ENCODE assay signal across 28 cellular contexts in the genomic region with DNA sequence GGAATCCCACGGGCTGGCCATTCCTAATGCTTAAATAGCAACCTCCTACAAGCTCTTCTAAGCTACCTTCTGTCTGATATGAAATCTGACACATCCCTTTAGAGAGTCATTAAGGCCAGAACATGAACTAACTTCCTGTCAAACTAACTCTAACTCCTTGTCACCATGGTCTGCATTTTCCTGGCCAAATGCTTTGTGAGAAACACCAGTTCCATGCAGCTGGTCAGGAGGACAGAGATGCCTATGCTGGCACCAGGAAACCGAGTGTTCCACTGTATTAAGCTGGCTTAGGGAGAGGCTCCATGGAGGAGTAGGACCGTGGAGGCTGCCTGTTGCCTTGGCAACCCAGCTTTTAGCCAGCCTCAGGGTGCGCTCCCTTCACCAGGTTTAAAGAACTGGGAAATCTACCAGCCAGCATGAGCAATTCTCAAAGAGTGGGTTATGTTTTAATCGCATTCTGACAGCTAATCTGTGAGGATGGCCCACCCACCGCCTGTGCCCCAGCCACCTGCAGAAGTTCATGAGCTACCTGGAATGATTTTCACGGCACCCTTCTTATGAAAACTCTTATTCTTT.
DNase-seq lines count a peak whose midpoint lies in the region; ATAC-seq and TF ChIP-seq lines count a peak whose summit lies in the region.
"Had no signal": no experiment of that assay in that cellular context is flagged by ENCODE, and none has a peak within 500 bp of the region (broad histone marks: within the 10 kb centered on the region; RNA-seq: fewer than 3 reads in every experiment).

No MANE protein-coding gene starts in this region.

- H3K4me1 Mint-ChIP-seq in brain (peaks cover 37% of the 10 kb centered on the region), nephron (peaks cover 44% of the 10 kb centered on the region)
- no peaks in the 10 kb centered on the region for H3K4me1 Mint-ChIP-seq in activated naive CD8-positive, alpha-beta T cell treated with anti-CD3 and anti-CD28 coated beads, Interleukin-2, amount 50 U/mL, for 24 hours
- H3K4me1 Mint-ChIP-seq: IgD-negative memory B cell, natural killer cell, T-helper 17 cell had no signal

- H3K4me3 Mint-ChIP-seq in brain (peak overlapping the region in 1 of 5 experiments; percentile 58), nephron (no peak overlapping the region)
- no peak overlapping the region for H3K4me3 Mint-ChIP-seq in activated naive CD8-positive, alpha-beta T cell treated with anti-CD3 and anti-CD28 coated beads, Interleukin-2, amount 50 U/mL, for 24 hours
- H3K4me3 Mint-ChIP-seq: activated T-cell treated with anti-CD3 and anti-CD28 coated beads, Interleukin-2, amount 50 U/mL, for 72 hours; CD4-positive, alpha-beta T cell; IgD-negative memory B cell; natural killer cell; T-helper 17 cell had no signal

- H3K9me3 Mint-ChIP-seq in brain: peaks cover 8 to 25% (median 18%) of the 10 kb centered on the region in 5 experiments
- peaks cover 15% of the 10 kb centered on the region for H3K9me3 Mint-ChIP-seq in nephron
- H3K9me3 Mint-ChIP-seq in activated naive CD8-positive, alpha-beta T cell treated with anti-CD3 and anti-CD28 coated beads, Interleukin-2, amount 50 U/mL, for 24 hours: peaks cover 23% of the 10 kb centered on the region

- DNase-seq in NCI-H748 (lab: John Stamatoyannopoulos, UW; ENCODE audit: unreplicated experiment) (peak; percentile 27), NCI-H748 treated with DMSO at 0.1 percent for 48 hours (lab: John Stamatoyannopoulos, UW) (no peak), AG08396 (ENCODE audit: low spot score) (no peak), NCI-H2107 treated with DMSO at 0.1 percent for 48 hours (lab: John Stamatoyannopoulos, UW; ENCODE audit: unreplicated experiment) (no peak)
- no peak for DNase-seq in activated naive CD8-positive, alpha-beta T cell treated with anti-CD3 and anti-CD28 coated beads, Interleukin-2, amount 50 U/mL, for 24 hours
- DNase-seq: activated CD4-positive, alpha-beta T cell treated with anti-CD3 and anti-CD28 coated beads, Interleukin-2, amount 50 U/mL, for 48 hours; activated CD4-positive, CD25-positive, alpha-beta regulatory T cell treated with anti-CD3 and anti-CD28 coated beads, Interleukin-2, amount 50 U/mL, for 72 hours; activated T-cell treated with anti-CD3 and anti-CD28 coated beads, Interleukin-2, amount 50 U/mL, for 72 hours; AML-193; CD4-positive, alpha-beta T cell; cerebellar nuclear complex; mucosa of descending colon; natural killer cell; NCI-H1694 treated with DMSO at 0.1 percent for 48 hours; NCI-H510A treated with DMSO at 0.1 percent for 48 hours; right cardiac atrium; Right ventricle myocardium superior; stimulated activated CD4-positive, alpha-beta T cell treated with anti-CD3 and anti-CD28 coated beads, Interleukin-2, amount 100 ng/mL, for 24 hours; stimulated activated naive CD8-positive, alpha-beta T cell treated with anti-CD3 and anti-CD28 coated beads, Interleukin-15, Interleukin-2, amounts not matched to agents 100 U/mL and 50 U/mL, for 24 hours; T-helper 17 cell had no signal

- H3K27ac ChIP-seq in temporal lobe (ENCODE audit: low read depth, low read length): peak overlapping the region; percentile 6
- H3K27ac ChIP-seq: A549, parathyroid adenoma, tibial nerve had no signal

- H3K36me3 Mint-ChIP-seq in brain (no peaks in the 10 kb centered on the region), nephron (ENCODE audit: low read depth) (no peaks in the 10 kb centered on the region)
- H3K36me3 Mint-ChIP-seq in activated naive CD8-positive, alpha-beta T cell treated with anti-CD3 and anti-CD28 coated beads, Interleukin-2, amount 50 U/mL, for 24 hours (ENCODE audit: low read depth): no peaks in the 10 kb centered on the region
- H3K36me3 Mint-ChIP-seq: IgD-negative memory B cell, natural killer cell had no signal

- H3K27ac Mint-ChIP-seq in brain: peak overlapping the region; percentile 56 to 83 (median 80)
- H3K27ac Mint-ChIP-seq in nephron: peak overlapping the region in 2 of 3 experiments; percentile 52 to 81
- no peak overlapping the region for H3K27ac Mint-ChIP-seq in activated naive CD8-positive, alpha-beta T cell treated with anti-CD3 and anti-CD28 coated beads, Interleukin-2, amount 50 U/mL, for 24 hours
- H3K27ac Mint-ChIP-seq: activated T-cell treated with anti-CD3 and anti-CD28 coated beads, Interleukin-2, amount 50 U/mL, for 72 hours; CD4-positive, alpha-beta T cell; IgD-negative memory B cell; natural killer cell; T-helper 17 cell had no signal

- no peaks in the 10 kb centered on the region for H3K27me3 Mint-ChIP-seq in brain
- no peaks in the 10 kb centered on the region for H3K27me3 Mint-ChIP-seq in nephron (ENCODE audit: low read depth)
- no peaks in the 10 kb centered on the region for H3K27me3 Mint-ChIP-seq in activated naive CD8-positive, alpha-beta T cell treated with anti-CD3 and anti-CD28 coated beads, Interleukin-2, amount 50 U/mL, for 24 hours
- H3K27me3 Mint-ChIP-seq: CD4-positive, alpha-beta T cell; IgD-negative memory B cell; T-helper 17 cell had no signal

- no peak for ATAC-seq in activated naive CD8-positive, alpha-beta T cell treated with anti-CD3 and anti-CD28 coated beads, Interleukin-2, amount 50 U/mL, for 24 hours
- ATAC-seq: A549; activated T-cell treated with anti-CD3 and anti-CD28 coated beads, Interleukin-2, amount 50 U/mL, for 72 hours; mucosa of descending colon; natural killer cell; Panc1; right cardiac atrium; stimulated activated naive CD8-positive, alpha-beta T cell treated with anti-CD3 and anti-CD28 coated beads, Interleukin-15, Interleukin-2, amounts not matched to agents 100 U/mL and 50 U/mL, for 24 hours; T-helper 17 cell had no signal

- TF ChIP-seq CTCF in brain (conservative IDR thresholded peaks at IDR 0.05) (no peak), nephron (IDR thresholded peaks at IDR 0.05; ENCODE audit: unreplicated experiment in 3 of 3) (no peak)
